ENCODE assay signal across 8 cellular contexts in the genomic region with DNA sequence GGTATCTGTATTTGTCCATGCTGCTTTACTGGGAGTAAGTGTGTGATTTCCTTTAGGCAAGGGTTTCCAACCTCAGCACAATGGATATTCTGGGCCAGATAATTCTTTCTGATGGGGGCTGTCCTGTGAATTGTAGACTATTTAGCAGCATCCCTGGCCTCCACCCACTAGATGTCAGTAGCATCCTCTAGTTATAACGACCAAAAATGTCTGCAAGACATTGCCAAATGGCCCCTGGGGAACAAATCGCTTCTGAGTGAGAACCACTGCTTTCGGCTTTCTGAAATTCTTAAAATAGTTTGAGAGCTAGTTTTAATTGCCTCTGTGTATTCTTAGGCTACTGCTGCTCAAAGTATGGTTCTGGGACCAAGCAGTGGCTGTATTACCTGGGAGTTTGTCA.
DNase-seq lines count a peak whose midpoint lies in the region; ATAC-seq and TF ChIP-seq lines count a peak whose summit lies in the region.

No MANE protein-coding gene starts in this region.

- no peaks in the 10 kb centered on the region for H3K27me3 Mint-ChIP-seq in stimulated activated memory B cell treated with anti-CD40 and anti-IgM and Interleukin-4, amounts not matched to agents 10 μg/mL and 1 μg/mL and 100 μg/mL, for 72 hours
- H3K27me3 Mint-ChIP-seq in activated T-helper 17 cell treated with anti-CD3 and anti-CD28 coated beads, Interleukin-2, amount 50 U/mL, for 72 hours: no peaks in the 10 kb centered on the region

- no peak overlapping the region for H3K27ac Mint-ChIP-seq in stimulated activated memory B cell treated with anti-CD40 and anti-IgM and Interleukin-4, amounts not matched to agents 10 μg/mL and 1 μg/mL and 100 μg/mL, for 72 hours
- no peak overlapping the region for H3K27ac Mint-ChIP-seq in activated T-helper 17 cell treated with anti-CD3 and anti-CD28 coated beads, Interleukin-2, amount 50 U/mL, for 72 hours

- H3K27ac ChIP-seq in DND-41 (ENCODE audit: low read length) (no peak overlapping the region), PC-3 (ENCODE audit: low read length) (peak overlapping the region; percentile 90)

- POLR2A ChIA-PET in PC-3 (lab: Charles Lee; ENCODE audit: unreplicated experiment): no interaction called here

- DNase-seq in DND-41 (no peak), PC-3 (peak; percentile 44), globus pallidus (ENCODE audit: low spot score) (peak; percentile 77), AG20443 (ENCODE audit: low spot score) (no peak), NCI-H2171 treated with DMSO at 0.1 percent for 48 hours (lab: John Stamatoyannopoulos, UW) (no peak)

- H3K4me3 Mint-ChIP-seq in stimulated activated memory B cell treated with anti-CD40 and anti-IgM and Interleukin-4, amounts not matched to agents 10 μg/mL and 1 μg/mL and 100 μg/mL, for 72 hours: no peak overlapping the region
- no peak overlapping the region for H3K4me3 Mint-ChIP-seq in activated T-helper 17 cell treated with anti-CD3 and anti-CD28 coated beads, Interleukin-2, amount 50 U/mL, for 72 hours

- no peaks in the 10 kb centered on the region for H3K9me2 ChIP-seq in PC-3 (replicated peaks; ENCODE audit: low read length)

- TF ChIP-seq CTCF in DND-41 (IDR thresholded peaks at IDR 0.05; ENCODE audit: borderline replicate concordance, extremely low read depth, low read length, poor library complexity, severe bottlenecking) (peak; percentile 43), PC-3 (conservative IDR thresholded peaks at IDR 0.05; ENCODE audit: low read depth, low read length) (peak; percentile 63)

- intact Hi-C loops in PC-3 (cut with micrococcal nuclease): loop anchor here (1.0 kb wide), 1 partner anchor 134 kb away; no protein-coding TSS in a partner anchor

- H3K9ac ChIP-seq in DND-41 (ENCODE audit: low read depth, low read length) (no peak overlapping the region), PC-3 (ENCODE audit: low read length) (peak overlapping the region; percentile 63)

- H3K4me1 ChIP-seq in DND-41 (ENCODE audit: insufficient read depth, low read length) (no peaks in the 10 kb centered on the region), PC-3 (ENCODE audit: insufficient read depth, low read length) (peaks cover 29% of the 10 kb centered on the region)

- H4K20me1 ChIP-seq in DND-41 (ENCODE audit: insufficient read depth, low read length) (no peaks in the 10 kb centered on the region), PC-3 (ENCODE audit: low read length) (no peaks in the 10 kb centered on the region)

- H2AFZ ChIP-seq in DND-41 (ENCODE audit: low read depth, low read length): no peak overlapping the region
- peak overlapping the region; percentile 43 for H2AFZ ChIP-seq in PC-3 (ENCODE audit: low read length)

- no peaks in the 10 kb centered on the region for H3K9me3 ChIP-seq in DND-41 (ENCODE audit: insufficient read depth, low read length, severe bottlenecking)
- no peaks in the 10 kb centered on the region for H3K9me3 ChIP-seq in PC-3 (ENCODE audit: low read length)

- ATAC-seq in DND-41 (ENCODE audit: insufficient read depth, low read depth): no peak
- ATAC-seq in GM19468 (IDR thresholded peaks at IDR 0.05; ENCODE audit: extremely low read depth, unreplicated experiment): peak; percentile 43
- ATAC-seq in PC-3: no peak; the same call in 1 of the 2 replicates
- no peak for ATAC-seq in stimulated activated memory B cell treated with anti-CD40 and anti-IgM and Interleukin-4, amounts not matched to agents 10 μg/mL and 1 μg/mL and 100 μg/mL, for 72 hours
- ATAC-seq in activated T-helper 17 cell treated with anti-CD3 and anti-CD28 coated beads, Interleukin-2, amount 50 U/mL, for 72 hours (replicated peaks): no peak

- no peaks in the 10 kb centered on the region for H3K36me3 Mint-ChIP-seq in stimulated activated memory B cell treated with anti-CD40 and anti-IgM and Interleukin-4, amounts not matched to agents 10 μg/mL and 1 μg/mL and 100 μg/mL, for 72 hours
- H3K36me3 Mint-ChIP-seq in activated T-helper 17 cell treated with anti-CD3 and anti-CD28 coated beads, Interleukin-2, amount 50 U/mL, for 72 hours (ENCODE audit: low read depth): no peaks in the 10 kb centered on the region

- H3K9me3 Mint-ChIP-seq in stimulated activated memory B cell treated with anti-CD40 and anti-IgM and Interleukin-4, amounts not matched to agents 10 μg/mL and 1 μg/mL and 100 μg/mL, for 72 hours: no peaks in the 10 kb centered on the region
- no peaks in the 10 kb centered on the region for H3K9me3 Mint-ChIP-seq in activated T-helper 17 cell treated with anti-CD3 and anti-CD28 coated beads, Interleukin-2, amount 50 U/mL, for 72 hours

- H3K36me3 ChIP-seq in DND-41 (ENCODE audit: insufficient read depth, low read length) (no peaks in the 10 kb centered on the region), PC-3 (ENCODE audit: low read depth, low read length) (no peaks in the 10 kb centered on the region)

- H3K4me2 ChIP-seq in DND-41 (ENCODE audit: insufficient read depth, low read length) (no peak overlapping the region), PC-3 (ENCODE audit: low read length) (peak overlapping the region; percentile 60)

- no TSS peak for BruUV-seq in PC-3 (replicated peaks; lab: Mats Ljungman, UMichigan)

- H3K4me1 Mint-ChIP-seq in stimulated activated memory B cell treated with anti-CD40 and anti-IgM and Interleukin-4, amounts not matched to agents 10 μg/mL and 1 μg/mL and 100 μg/mL, for 72 hours: no peaks in the 10 kb centered on the region
- no peaks in the 10 kb centered on the region for H3K4me1 Mint-ChIP-seq in activated T-helper 17 cell treated with anti-CD3 and anti-CD28 coated beads, Interleukin-2, amount 50 U/mL, for 72 hours

- no peak overlapping the region for H3K4me3 ChIP-seq in DND-41 (ENCODE audit: low read depth in 1 of 2, low read length in 2 of 2)
- H3K4me3 ChIP-seq in PC-3 (ENCODE audit: low read length): no peak overlapping the region

- CTCF ChIA-PET in PC-3 (lab: Charles Lee): no interaction called here

- H3F3A ChIP-seq in PC-3 (ENCODE audit: low read length, unreplicated experiment): no peaks in the 10 kb centered on the region

- no peaks in the 10 kb centered on the region for H3K79me2 ChIP-seq in DND-41 (ENCODE audit: insufficient read depth, low read length)
- no peaks in the 10 kb centered on the region for H3K79me2 ChIP-seq in PC-3 (ENCODE audit: low read length)

- H3K27me3 ChIP-seq in DND-41 (ENCODE audit: insufficient read depth, low read length, poor library complexity) (no peaks in the 10 kb centered on the region), PC-3 (ENCODE audit: low read length) (no peaks in the 10 kb centered on the region)

Comparison
In these comparisons a context has a peak if more than half of its experiments do, and no peak if none do; other contexts are left out.
1. DNase-seq: peak in PC-3 (single experiment) and globus pallidus (single experiment); none in DND-41 (single experiment), AG20443 (single experiment) and NCI-H2171 treated with DMSO at 0.1 percent for 48 hours (single experiment).